24 cellular contexts compared by ENCODE assay signal in genomic region chr7:118325450-118325808, GRCh38.
"Had no signal": no experiment of that assay in that cellular context is flagged by ENCODE, and none has a peak within 500 bp of the region (broad histone marks: within the 10 kb centered on the region; RNA-seq: fewer than 3 reads in every experiment).

No MANE protein-coding gene starts in this region.

- H3K27ac ChIP-seq: brain microvascular endothelial cell, SJCRH30, SK-N-MC, WERI-Rb-1 had no signal

- H3K36me3 ChIP-seq: brain microvascular endothelial cell, MG63, SJCRH30, WERI-Rb-1 had no signal

- H3K4me3 ChIP-seq: MG63, SJCRH30, SK-N-MC had no signal

- DNase-seq: activated CD4-positive, alpha-beta T cell treated with anti-CD3 and anti-CD28 coated beads for 1 hour; activated CD4-positive, alpha-beta T cell treated with anti-CD3 and anti-CD28 coated beads for 48 hours; activated CD4-positive, CD25-positive, alpha-beta regulatory T cell; activated CD8-positive, alpha-beta T cell treated with anti-CD3 and anti-CD28 coated beads for 36 hours; activated gamma-delta T cell; activated naive CD4-positive, alpha-beta T cell treated with Interleukin-2 at 50 U/mL for 16 hours; activated naive CD8-positive, alpha-beta T cell treated with anti-CD3 and anti-CD28 coated beads, Interleukin-2, amount 10 ng/mL, durations not matched to agents 7 days and 5 days; activated T-cell treated with anti-CD3 and anti-CD28 coated beads, Interleukin-2, amount 50 U/mL, for 24 hours; brain microvascular endothelial cell; central memory CD4-positive, alpha-beta T cell; NCI-H1048; NCI-H1105 treated with DMSO at 0.1 percent for 48 hours; NCI-H1436; NCI-H1694 treated with DMSO at 0.1 percent for 48 hours; NCI-H2029; NCI-H345; NCI-H524 treated with DMSO at 0.1 percent for 48 hours; OCI-M1; Right ventricle myocardium superior; SJCRH30; T1000; WERI-Rb-1 had no signal

- ATAC-seq: activated CD8-positive, alpha-beta T cell treated with anti-CD3 and anti-CD28 coated beads for 36 hours had no signal

- H3K9me3 ChIP-seq: MG63, SJCRH30 had no signal

- H3K4me1 ChIP-seq: SJCRH30 had no signal

- H3K27me3 ChIP-seq: brain microvascular endothelial cell, MG63, SJCRH30 had no signal
